In the genomic region with DNA sequence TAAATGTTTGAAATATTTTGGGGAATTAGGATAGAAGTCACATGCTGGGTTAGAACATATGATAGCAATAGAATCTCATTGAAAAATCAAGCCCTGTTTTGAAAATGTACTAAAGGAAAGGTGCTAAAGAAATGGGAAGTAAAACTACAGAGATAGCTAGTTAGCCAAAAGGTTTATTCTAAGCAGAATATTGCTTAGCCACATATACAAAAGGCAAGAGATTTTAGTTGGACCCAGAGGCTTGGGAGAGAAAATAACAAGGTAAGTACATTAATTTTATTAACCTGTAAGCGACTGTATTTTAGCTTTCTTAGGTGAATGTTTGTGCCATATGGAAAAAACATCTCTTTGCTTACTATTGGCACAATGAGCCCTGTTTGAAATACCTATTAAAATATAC, we compare ENCODE assay signal across 22 cellular contexts.
DNase-seq lines count a peak whose midpoint lies in the region; FAIRE-seq lines count a peak whose summit lies in the region.
"Had no signal": no experiment of that assay in that cellular context is flagged by ENCODE, and none has a peak within 500 bp of the region (broad histone marks: within the 10 kb centered on the region; RNA-seq: fewer than 3 reads in every experiment).

No MANE protein-coding gene starts in this region.

- 97 to 100% (median 97%) methylated on average over 1 of the region's 1 CpG for WGBS in small intestine, 3 donors

- H3K36me3 ChIP-seq in small intestine (ENCODE audit: control insufficient read depth in 2 of 2, insufficient read depth in 2 of 2, low read length in 2 of 2) = no peaks in the 10 kb centered on the region
- H3K36me3 ChIP-seq: BLaER1 had no signal

- no peaks in the 10 kb centered on the region for H3K27me3 ChIP-seq in small intestine (ENCODE audit: control insufficient read depth in 2 of 2, insufficient read depth in 2 of 2, low read length in 2 of 2)
- H3K27me3 ChIP-seq: BLaER1 had no signal

- H3K4me3 ChIP-seq in small intestine (ENCODE audit: low read depth in 1 of 2, low read length in 2 of 2) = no peak overlapping the region
- H3K4me3 ChIP-seq: BLaER1, GM23338, K562 had no signal

- DNase-seq in NOMO-1 (lab: John Stamatoyannopoulos, UW; ENCODE audit: unreplicated experiment in 2 of 2) (peak; percentile 12 to 58), NOMO-1 treated with dmso at 0.1 percent for 144 hours (lab: John Stamatoyannopoulos, UW; ENCODE audit: unreplicated experiment) (no peak), GM19239 (ENCODE audit: insufficient read length, low spot score) (no peak), RPMI8226 (peak; percentile 65), germinal center (ENCODE audit: low spot score) (peak; percentile 5), small intestine (no peak), HPDE6-E6E7 (ENCODE audit: extremely low spot score) (no peak)
- DNase-seq in activated CD4-positive, CD25-positive, alpha-beta regulatory T cell treated with anti-CD3 and anti-CD28 coated beads, Interleukin-2, amount 50 U/mL, for 72 hours = no peak
- DNase-seq: 8988T; CD4-positive, alpha-beta memory T cell; DMS153; DMS79; GF-D8; HFFc6; IMR-90 had no signal

- H3K9me3 ChIP-seq in small intestine (ENCODE audit: control insufficient read depth, low read depth) = no peaks in the 10 kb centered on the region
- H3K9me3 ChIP-seq: BLaER1 had no signal

- H3K27ac ChIP-seq in small intestine (ENCODE audit: low read depth in 1 of 2, low read length in 1 of 2) = no peak overlapping the region
- H3K27ac ChIP-seq: BLaER1, HL-60 had no signal

- FAIRE-seq in GM19239 (lab: Jason Lieb, UNC) (peak; percentile 82), small intestine (lab: Jason Lieb, UNC) (no peak)
- FAIRE-seq: GM12892, H54, HTR-8/SVneo, K562 had no signal

- no peaks in the 10 kb centered on the region for H3K4me1 ChIP-seq in small intestine (ENCODE audit: control insufficient read depth in 2 of 2, insufficient read depth in 1 of 2, low read depth in 1 of 2, low read length in 1 of 2)
- H3K4me1 ChIP-seq: BLaER1 had no signal

Comparison
In these comparisons a context has a peak if more than half of its experiments do, and no peak if none do; other contexts are left out.
1. DNase-seq: peak in NOMO-1 (2 of 2), RPMI8226 (single experiment) and germinal center (single experiment); none in NOMO-1 treated with dmso at 0.1 percent for 144 hours (single experiment), GM19239 (single experiment), small intestine (single experiment), HPDE6-E6E7 (single experiment) and activated CD4-positive, CD25-positive, alpha-beta regulatory T cell treated with anti-CD3 and anti-CD28 coated beads, Interleukin-2, amount 50 U/mL, for 72 hours (single experiment).